Comparison of ENCODE assay signal across 1 cellular context in the genomic region with DNA sequence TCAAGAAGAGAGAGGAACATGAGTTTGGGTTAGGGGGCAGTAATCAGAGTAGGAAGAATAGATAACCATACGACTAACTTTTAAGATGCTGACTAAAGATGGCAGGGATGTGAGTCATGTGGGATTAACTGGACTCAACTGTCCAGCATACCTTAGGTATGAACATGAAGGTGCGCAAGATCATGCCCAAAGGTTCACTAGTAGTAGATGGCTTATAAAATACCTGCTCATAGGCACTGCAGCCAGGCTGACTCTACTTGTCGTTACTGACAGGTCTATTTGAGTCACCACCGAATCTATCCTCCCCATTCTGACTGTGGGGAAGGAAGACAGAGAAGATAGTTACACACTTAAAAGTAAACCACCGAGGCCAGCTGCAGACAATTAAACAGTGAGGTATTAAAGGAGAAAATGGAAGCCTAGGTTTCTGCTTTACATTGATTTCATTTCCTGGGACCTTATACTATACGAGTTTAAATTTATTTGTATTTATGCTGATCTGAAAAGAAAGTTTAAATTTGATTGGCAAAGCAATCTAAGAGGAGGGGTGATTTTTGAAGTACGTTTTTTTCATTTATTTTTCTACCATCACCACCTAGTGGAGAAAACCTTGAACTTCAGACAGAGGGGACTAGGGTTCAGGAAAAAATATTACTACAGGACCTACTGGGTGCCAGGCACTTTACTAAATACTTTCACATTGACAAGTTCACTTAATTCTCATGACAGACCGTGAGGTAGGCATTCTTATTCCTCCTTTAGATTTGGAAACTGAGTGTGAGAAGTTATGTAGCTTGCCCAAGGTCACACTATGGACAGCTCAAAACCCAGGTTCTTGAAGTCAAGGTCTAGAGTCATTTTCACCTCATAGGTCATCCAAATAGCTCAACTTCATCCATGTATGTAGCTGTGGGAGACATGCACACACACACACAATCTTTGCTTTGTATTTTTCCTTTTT.
TF ChIP-seq lines count a peak whose summit lies in the region.

No MANE protein-coding gene starts in this region.

TF ChIP-seq in GM12878, 131 proteins besides CTCF, POLR2A, EP300 and RAD21:
- TF ChIP-seq ZNF384 (IDR thresholded peaks at IDR 0.05; ENCODE audit: borderline replicate concordance, low read depth, low read length) (peak; percentile 53; the same call in 1 of the 2 replicates), RELA (IDR thresholded peaks at IDR 0.05; ENCODE audit: borderline replicate concordance, partially characterized antibody) (no peak), DPF2 (IDR thresholded peaks at IDR 0.05) (peak; percentile 61; the same call in 1 of the 2 replicates)
- TF ChIP-seq, protein P1, sequence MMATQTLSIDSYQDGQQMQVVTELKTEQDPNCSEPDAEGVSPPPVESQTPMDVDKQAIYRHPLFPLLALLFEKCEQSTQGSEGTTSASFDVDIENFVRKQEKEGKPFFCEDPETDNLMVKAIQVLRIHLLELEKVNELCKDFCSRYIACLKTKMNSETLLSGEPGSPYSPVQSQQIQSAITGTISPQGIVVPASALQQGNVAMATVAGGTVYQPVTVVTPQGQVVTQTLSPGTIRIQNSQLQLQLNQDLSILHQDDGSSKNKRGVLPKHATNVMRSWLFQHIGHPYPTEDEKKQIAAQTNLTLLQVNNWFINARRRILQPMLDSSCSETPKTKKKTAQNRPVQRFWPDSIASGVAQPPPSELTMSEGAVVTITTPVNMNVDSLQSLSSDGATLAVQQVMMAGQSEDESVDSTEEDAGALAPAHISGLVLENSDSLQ (IDR thresholded peaks at IDR 0.05): 0 out of 2 replicates have a peak, but pooled peaks have one; percentile 22
